8 cellular contexts compared by ENCODE assay signal in genomic region chr4:74764119-74764518, GRCh38. TPM values are rescaled to one million over a fixed set of nuclear protein-coding genes. Genes with fewer than 3 reads are reported as not detected.
"Had no signal": no experiment of that assay in that cellular context is flagged by ENCODE, and none has a peak within 500 bp of the region (broad histone marks: within the 10 kb centered on the region; RNA-seq: fewer than 3 reads in every experiment).

No MANE protein-coding gene starts in this region.

- H3K4me3 ChIP-seq: GM23338, K562 had no signal

- ATAC-seq: GM23338, K562 had no signal

- DNase-seq: H9, HCEC 1CT, IMR-90, KG1 had no signal

- H3K4me2 ChIP-seq: GM23338 had no signal

- H3K27ac ChIP-seq: HL-60 had no signal

- H2AFZ ChIP-seq: GM23338 had no signal

RNA-seq across cellular contexts. Expression of gene BTC, which starts 30.2 kb away (rescaled TPM):
- total RNA-seq: H1, H9, IMR-90, K562 had no signal
- polyA plus RNA-seq: IMR-90, K562 had no signal
